8 cellular contexts compared by ENCODE assay signal in genomic region chr4:89309154-89309553, GRCh38. TPM values are rescaled to one million over a fixed set of nuclear protein-coding genes. Genes with fewer than 3 reads are reported as not detected.
DNase-seq lines count a peak whose midpoint lies in the region; ATAC-seq lines count a peak whose summit lies in the region.
"Not testable (repeated sequence)": the region's sequence is repeated elsewhere in the genome, so short reads cannot be mapped to it uniquely, and the experiment has no call there.
"Had no signal": no experiment of that assay in that cellular context is flagged by ENCODE, and none has a peak within 500 bp of the region (broad histone marks: within the 10 kb centered on the region; RNA-seq: fewer than 3 reads in every experiment).

No MANE protein-coding gene starts in this region.

- not testable (repeated sequence) for ATAC-seq in T-helper 17 cell; activated CD8-positive, alpha-beta T cell treated with anti-CD3 and anti-CD28 coated beads, Interleukin-2, amount 10 ng/mL, durations not matched to agents 7 days and 5 days; effector memory CD8-positive, alpha-beta T cell (replicated peaks); naive thymus-derived CD8-positive, alpha-beta T cell; stimulated activated effector memory CD8-positive, alpha-beta T cell treated with anti-CD3 and anti-CD28 coated beads, Interleukin-12 subunit alpha, Interleukin-12 subunit beta, amount 100 ng/mL, for 72 hours

- peaks cover 24 to 60% (median 36%) of the 10 kb centered on the region in 4 donors for H3K4me1 Mint-ChIP-seq in CD4-positive, alpha-beta memory T cell
- H3K4me1 Mint-ChIP-seq in T-helper 17 cell: peaks cover 41% of the 10 kb centered on the region
- peaks cover 39% of the 10 kb centered on the region for H3K4me1 Mint-ChIP-seq in activated CD8-positive, alpha-beta T cell treated with anti-CD3 and anti-CD28 coated beads, Interleukin-2, amount 10 ng/mL, durations not matched to agents 7 days and 5 days (ENCODE audit: low read depth)
- H3K4me1 Mint-ChIP-seq in activated naive CD4-positive, alpha-beta T cell treated with anti-CD3 and anti-CD28 coated beads, Interleukin-2, amount 50 U/mL, for 24 hours: peaks cover 60% of the 10 kb centered on the region
- H3K4me1 Mint-ChIP-seq in effector memory CD8-positive, alpha-beta T cell (ENCODE audit: low read depth in 2 of 2): peaks cover 25 to 35% of the 10 kb centered on the region in 2 donors
- H3K4me1 Mint-ChIP-seq in naive thymus-derived CD8-positive, alpha-beta T cell: peaks cover 21 to 49% (median 41%) of the 10 kb centered on the region in 4 donors
- H3K4me1 Mint-ChIP-seq in stimulated activated effector memory CD8-positive, alpha-beta T cell treated with anti-CD3 and anti-CD28 coated beads, Interleukin-12 subunit alpha, Interleukin-12 subunit beta, amount 100 ng/mL, for 72 hours: peaks cover 42% of the 10 kb centered on the region

- peak overlapping the region in 6 of 8 donors; percentile 19 to 50 (median 40) for H3K4me3 Mint-ChIP-seq in CD4-positive, alpha-beta memory T cell
- H3K4me3 Mint-ChIP-seq in T-helper 17 cell: peak overlapping the region; percentile 97
- peak overlapping the region; percentile 10 for H3K4me3 Mint-ChIP-seq in activated CD8-positive, alpha-beta T cell treated with anti-CD3 and anti-CD28 coated beads, Interleukin-2, amount 10 ng/mL, durations not matched to agents 7 days and 5 days
- peak overlapping the region; percentile 89 for H3K4me3 Mint-ChIP-seq in activated naive CD4-positive, alpha-beta T cell treated with anti-CD3 and anti-CD28 coated beads, Interleukin-2, amount 50 U/mL, for 24 hours
- H3K4me3 Mint-ChIP-seq in effector memory CD8-positive, alpha-beta T cell: peak overlapping the region; percentile 85 to 91
- H3K4me3 Mint-ChIP-seq in naive thymus-derived CD8-positive, alpha-beta T cell: peak overlapping the region in 7 of 10 donors; percentile 11 to 99 (median 82)
- H3K4me3 Mint-ChIP-seq in stimulated activated effector memory CD8-positive, alpha-beta T cell treated with anti-CD3 and anti-CD28 coated beads, Interleukin-12 subunit alpha, Interleukin-12 subunit beta, amount 100 ng/mL, for 72 hours: peak overlapping the region; percentile 82

- peak overlapping the region; percentile 32 to 98 (median 71) for H3K27ac Mint-ChIP-seq in CD4-positive, alpha-beta memory T cell
- not testable (repeated sequence) for H3K27ac Mint-ChIP-seq in T-helper 17 cell; activated CD8-positive, alpha-beta T cell treated with anti-CD3 and anti-CD28 coated beads, Interleukin-2, amount 10 ng/mL, durations not matched to agents 7 days and 5 days; activated naive CD4-positive, alpha-beta T cell treated with anti-CD3 and anti-CD28 coated beads, Interleukin-2, amount 50 U/mL, for 24 hours; effector memory CD8-positive, alpha-beta T cell; stimulated activated effector memory CD8-positive, alpha-beta T cell treated with anti-CD3 and anti-CD28 coated beads, Interleukin-12 subunit alpha, Interleukin-12 subunit beta, amount 100 ng/mL, for 72 hours
- H3K27ac Mint-ChIP-seq in naive thymus-derived CD8-positive, alpha-beta T cell: peak overlapping the region in 7 of 10 donors; percentile 29 to 78 (median 68)

- not testable (repeated sequence) for H3K27me3 Mint-ChIP-seq in CD4-positive, alpha-beta memory T cell; T-helper 17 cell; activated CD8-positive, alpha-beta T cell treated with anti-CD3 and anti-CD28 coated beads, Interleukin-2, amount 10 ng/mL, durations not matched to agents 7 days and 5 days (ENCODE audit: low read depth); activated naive CD4-positive, alpha-beta T cell treated with anti-CD3 and anti-CD28 coated beads, Interleukin-2, amount 50 U/mL, for 24 hours; effector memory CD8-positive, alpha-beta T cell; naive thymus-derived CD8-positive, alpha-beta T cell

- not testable (repeated sequence) for H3K27ac ChIP-seq in CD4-positive, alpha-beta memory T cell (ENCODE audit: low read depth, low read length)

- peaks cover 10 to 22% of the 10 kb centered on the region in 2 donors for H3K36me3 Mint-ChIP-seq in CD4-positive, alpha-beta memory T cell
- H3K36me3 Mint-ChIP-seq in T-helper 17 cell (ENCODE audit: low read depth): peaks cover 16% of the 10 kb centered on the region
- H3K36me3 Mint-ChIP-seq in activated CD8-positive, alpha-beta T cell treated with anti-CD3 and anti-CD28 coated beads, Interleukin-2, amount 10 ng/mL, durations not matched to agents 7 days and 5 days (ENCODE audit: low read depth): peaks cover 29% of the 10 kb centered on the region
- H3K36me3 Mint-ChIP-seq in activated naive CD4-positive, alpha-beta T cell treated with anti-CD3 and anti-CD28 coated beads, Interleukin-2, amount 50 U/mL, for 24 hours; naive thymus-derived CD8-positive, alpha-beta T cell: not testable (repeated sequence)
- peaks cover 25% of the 10 kb centered on the region for H3K36me3 Mint-ChIP-seq in effector memory CD8-positive, alpha-beta T cell (ENCODE audit: insufficient read depth)
- H3K36me3 Mint-ChIP-seq in stimulated activated effector memory CD8-positive, alpha-beta T cell treated with anti-CD3 and anti-CD28 coated beads, Interleukin-12 subunit alpha, Interleukin-12 subunit beta, amount 100 ng/mL, for 72 hours: peaks cover 26% of the 10 kb centered on the region

- not testable (repeated sequence) for H3K9me3 Mint-ChIP-seq in CD4-positive, alpha-beta memory T cell; activated CD8-positive, alpha-beta T cell treated with anti-CD3 and anti-CD28 coated beads, Interleukin-2, amount 10 ng/mL, durations not matched to agents 7 days and 5 days (ENCODE audit: insufficient read depth); activated naive CD4-positive, alpha-beta T cell treated with anti-CD3 and anti-CD28 coated beads, Interleukin-2, amount 50 U/mL, for 24 hours; effector memory CD8-positive, alpha-beta T cell; naive thymus-derived CD8-positive, alpha-beta T cell; stimulated activated effector memory CD8-positive, alpha-beta T cell treated with anti-CD3 and anti-CD28 coated beads, Interleukin-12 subunit alpha, Interleukin-12 subunit beta, amount 100 ng/mL, for 72 hours

- CTCF ChIA-PET in CD4-positive, alpha-beta memory T cell (lab: Charles Lee; ENCODE audit: partially characterized antibody): interaction anchor here (1.4 to 2.5 kb wide), 2 partner anchors 54 to 83 kb away, joined by 3 to 7 read pairs; no protein-coding TSS in a partner anchor
- CTCF ChIA-PET in activated CD8-positive, alpha-beta T cell treated with anti-CD3 and anti-CD28 coated beads, Interleukin-2, amount 10 ng/mL, durations not matched to agents 7 days and 5 days (lab: Charles Lee): interaction anchor here (2.1 to 2.2 kb wide), 2 partner anchors 10 to 51 kb away, joined by 4 to 11 read pairs; no protein-coding TSS in a partner anchor

- not testable (repeated sequence) for DNase-seq in CD4-positive, alpha-beta memory T cell; T-helper 17 cell; activated CD8-positive, alpha-beta T cell treated with anti-CD3 and anti-CD28 coated beads, Interleukin-2, amount 10 ng/mL, durations not matched to agents 7 days and 5 days; effector memory CD8-positive, alpha-beta T cell; naive thymus-derived CD8-positive, alpha-beta T cell; stimulated activated effector memory CD8-positive, alpha-beta T cell treated with anti-CD3 and anti-CD28 coated beads, Interleukin-12 subunit alpha, Interleukin-12 subunit beta, amount 100 ng/mL, for 72 hours (ENCODE audit: low spot score in 2 of 2)

- POLR2A ChIA-PET in CD4-positive, alpha-beta memory T cell (lab: Charles Lee; ENCODE audit: partially characterized antibody): interaction anchor here (1.0 to 15.1 kb wide), 9 partner anchors 8 to 66 kb away, joined by 3 to 453 read pairs (median 11); no protein-coding TSS in a partner anchor
- POLR2A ChIA-PET in activated CD8-positive, alpha-beta T cell treated with anti-CD3 and anti-CD28 coated beads, Interleukin-2, amount 10 ng/mL, durations not matched to agents 7 days and 5 days (lab: Charles Lee): interaction anchor here (2.1 to 2.7 kb wide), 3 partner anchors 8 to 15 kb away, joined by 8 to 28 read pairs (median 25); no protein-coding TSS in a partner anchor
- POLR2A ChIA-PET in naive thymus-derived CD8-positive, alpha-beta T cell (lab: Charles Lee): interaction anchor here (2.6 kb wide), 1 partner anchor 10 kb away, joined by 22 read pairs; no protein-coding TSS in a partner anchor

- H3K4me1 ChIP-seq in CD4-positive, alpha-beta memory T cell (ENCODE audit: insufficient read depth, low read length): peaks cover 39% of the 10 kb centered on the region

- not testable (repeated sequence) for H3K4me3 ChIP-seq in CD4-positive, alpha-beta memory T cell (ENCODE audit: low read length in 2 of 2)

- not testable (repeated sequence) for H3K9me3 ChIP-seq in CD4-positive, alpha-beta memory T cell (ENCODE audit: control insufficient read depth in 1 of 2, low read length in 2 of 2); T-helper 17 cell (ENCODE audit: control insufficient read depth, low read length, poor library complexity, severe bottlenecking)

- H3K36me3 ChIP-seq in CD4-positive, alpha-beta memory T cell (ENCODE audit: insufficient read depth, low read length): not testable (repeated sequence)

- intact Hi-C loops in CD4-positive, alpha-beta memory T cell (cut with micrococcal nuclease): loop anchor here (10.0 kb wide), 1 partner anchor 714 kb away; the partner anchor contains the start of gene HERC3

- H3K27me3 ChIP-seq in CD4-positive, alpha-beta memory T cell (ENCODE audit: insufficient read depth, low read length): not testable (repeated sequence)

RNA-seq across cellular contexts. Expression of gene GPRIN3, which starts 1.6 kb away (rescaled TPM):
- 10 to 100 TPM; 32.5 TPM for total RNA-seq in CD4-positive, alpha-beta memory T cell
- polyA plus RNA-seq in CD4-positive, alpha-beta memory T cell: 10 to 100 TPM in 1 of 2 donors, 1 to 10 TPM in 1; 6.9 to 18.9 TPM
- 10 to 100 TPM; 88.5 to 89.7 TPM for total RNA-seq in T-helper 17 cell
- 10 to 100 TPM; 40.6 to 40.8 TPM for total RNA-seq in activated CD8-positive, alpha-beta T cell treated with anti-CD3 and anti-CD28 coated beads, Interleukin-2, amount 10 ng/mL, durations not matched to agents 7 days and 5 days
- 1 to 10 TPM; 6.3 to 6.5 TPM for total RNA-seq in naive thymus-derived CD8-positive, alpha-beta T cell
- polyA plus RNA-seq in naive thymus-derived CD8-positive, alpha-beta T cell: 1 to 10 TPM; 3.3 to 3.7 (median 3.4) TPM
- polyA plus RNA-seq: IMR-90 had no signal

Comparison
In these comparisons a context has a peak if more than half of its experiments do, and no peak if none do; other contexts are left out.
1. H3K4me3 Mint-ChIP-seq: peak in every context shown above with its lines; median percentile 97 in T-helper 17 cell; 89 in activated naive CD4-positive, alpha-beta T cell treated with anti-CD3 and anti-CD28 coated beads, Interleukin-2, amount 50 U/mL, for 24 hours; 88 in effector memory CD8-positive, alpha-beta T cell; 82 in naive thymus-derived CD8-positive, alpha-beta T cell; 82 in stimulated activated effector memory CD8-positive, alpha-beta T cell treated with anti-CD3 and anti-CD28 coated beads, Interleukin-12 subunit alpha, Interleukin-12 subunit beta, amount 100 ng/mL, for 72 hours; 40 in CD4-positive, alpha-beta memory T cell; 10 in activated CD8-positive, alpha-beta T cell treated with anti-CD3 and anti-CD28 coated beads, Interleukin-2, amount 10 ng/mL, durations not matched to agents 7 days and 5 days.
2. RNA of gene GPRIN3, which starts 1.6 kb away (total RNA-seq): 88.5 to 89.7 TPM in T-helper 17 cell, 40.6 to 40.8 TPM in activated CD8-positive, alpha-beta T cell treated with anti-CD3 and anti-CD28 coated beads, Interleukin-2, amount 10 ng/mL, durations not matched to agents 7 days and 5 days and 32.5 TPM in CD4-positive, alpha-beta memory T cell; 6.3 to 6.5 TPM in naive thymus-derived CD8-positive, alpha-beta T cell; every median in the first group is over 4 times any median in the second.